In genomic region chr6:30894935-30895334, GRCh38 we compare ENCODE assay signal across 32 cellular contexts. TPM values are rescaled to one million over a fixed set of nuclear protein-coding genes. Genes with fewer than 3 reads are reported as not detected.
"Had no signal": no experiment of that assay in that cellular context is flagged by ENCODE, and none has a peak within 500 bp of the region (broad histone marks: within the 10 kb centered on the region; RNA-seq: fewer than 3 reads in every experiment).

No MANE protein-coding gene starts in this region.

- H3K27ac ChIP-seq: body of pancreas, coronary artery, gastroesophageal sphincter, pancreas, psoas muscle, thoracic aorta had no signal

- H3K9me3 Mint-ChIP-seq: activated CD4-positive, alpha-beta T cell treated with anti-CD3 and anti-CD28 coated beads, Interleukin-2, amount 10 ng/mL, durations not matched to agents 7 days and 5 days; activated CD8-positive, alpha-beta T cell treated with anti-CD3 and anti-CD28 coated beads for 36 hours; activated naive CD4-positive, alpha-beta T cell treated with anti-CD3 and anti-CD28 coated beads, Interleukin-2, amount 50 U/mL, for 24 hours; activated T-cell treated with anti-CD3 and anti-CD28 coated beads, Interleukin-2, amount 50 U/mL, for 4 hours; activated T-helper 17 cell treated with anti-CD3 and anti-CD28 coated beads, Interleukin-2, amount 50 U/mL, for 72 hours; effector memory CD8-positive, alpha-beta T cell; nephron; T-helper 1 cell treated with Interleukin-12 subunit alpha and Interleukin-12 subunit beta and Interleukin-4 antibody, amounts not matched to agents 30 μg/mL and 1 μg/mL, for 36 hours had no signal

- H3K27ac Mint-ChIP-seq: activated CD4-positive, alpha-beta T cell treated with anti-CD3 and anti-CD28 coated beads, Interleukin-2, amount 10 ng/mL, durations not matched to agents 7 days and 5 days; activated CD8-positive, alpha-beta T cell treated with anti-CD3 and anti-CD28 coated beads for 36 hours; activated naive CD4-positive, alpha-beta T cell treated with anti-CD3 and anti-CD28 coated beads, Interleukin-2, amount 50 U/mL, for 24 hours; activated T-helper 17 cell treated with anti-CD3 and anti-CD28 coated beads, Interleukin-2, amount 50 U/mL, for 72 hours; T-helper 1 cell treated with Interleukin-12 subunit alpha and Interleukin-12 subunit beta and Interleukin-4 antibody, amounts not matched to agents 30 μg/mL and 1 μg/mL, for 36 hours had no signal

- H3K9me3 ChIP-seq: body of pancreas, gastroesophageal sphincter, pancreas, psoas muscle, thoracic aorta had no signal

- ATAC-seq: activated CD8-positive, alpha-beta T cell treated with anti-CD3 and anti-CD28 coated beads for 36 hours; activated T-cell treated with anti-CD3 and anti-CD28 coated beads, Interleukin-2, amount 50 U/mL, for 4 hours; activated T-helper 17 cell treated with anti-CD3 and anti-CD28 coated beads, Interleukin-2, amount 50 U/mL, for 72 hours; body of pancreas; effector memory CD8-positive, alpha-beta T cell; gastroesophageal sphincter; left colon; pancreas; psoas muscle had no signal

- H3K4me1 Mint-ChIP-seq: activated CD4-positive, alpha-beta T cell treated with anti-CD3 and anti-CD28 coated beads, Interleukin-2, amount 10 ng/mL, durations not matched to agents 7 days and 5 days; activated naive CD4-positive, alpha-beta T cell treated with anti-CD3 and anti-CD28 coated beads, Interleukin-2, amount 50 U/mL, for 24 hours; activated T-helper 17 cell treated with anti-CD3 and anti-CD28 coated beads, Interleukin-2, amount 50 U/mL, for 72 hours had no signal

- H3K27me3 Mint-ChIP-seq: activated CD4-positive, alpha-beta T cell treated with anti-CD3 and anti-CD28 coated beads, Interleukin-2, amount 10 ng/mL, durations not matched to agents 7 days and 5 days; activated CD8-positive, alpha-beta T cell treated with anti-CD3 and anti-CD28 coated beads for 36 hours; activated naive CD4-positive, alpha-beta T cell treated with anti-CD3 and anti-CD28 coated beads, Interleukin-2, amount 50 U/mL, for 24 hours; activated T-helper 17 cell treated with anti-CD3 and anti-CD28 coated beads, Interleukin-2, amount 50 U/mL, for 72 hours; effector memory CD8-positive, alpha-beta T cell had no signal

- DNase-seq: activated CD4-positive, alpha-beta T cell treated with anti-CD3 and anti-CD28 coated beads, Interleukin-2, amount 10 ng/mL, durations not matched to agents 7 days and 5 days; activated CD4-positive, CD25-positive, alpha-beta regulatory T cell treated with anti-CD3 and anti-CD28 coated beads, Interleukin-2, amount 50 U/mL, for 72 hours; activated CD8-positive, alpha-beta T cell treated with anti-CD3 and anti-CD28 coated beads for 36 hours; activated T-cell treated with anti-CD3 and anti-CD28 coated beads, Interleukin-2, amount 50 U/mL, for 4 hours; body of pancreas; effector memory CD8-positive, alpha-beta T cell; hippocampal formation; left colon; mammary epithelial cell; pancreas; psoas muscle; stimulated activated CD4-positive, alpha-beta T cell treated with anti-CD3 and anti-CD28 coated beads, Interleukin-1b, Interleukin-23, amount 100 ng/mL, for 48 hours; stimulated activated CD4-positive, alpha-beta T cell treated with anti-CD3 and anti-CD28 coated beads, Interleukin-4, amount 100 ng/mL, for 4 hours; stimulated activated naive CD4-positive, alpha-beta T cell; SW 1271; T1000; trophoblast cell had no signal

- H3K4me3 Mint-ChIP-seq: activated CD4-positive, alpha-beta T cell treated with anti-CD3 and anti-CD28 coated beads, Interleukin-2, amount 10 ng/mL, durations not matched to agents 7 days and 5 days; activated CD8-positive, alpha-beta T cell treated with anti-CD3 and anti-CD28 coated beads for 36 hours; activated naive CD4-positive, alpha-beta T cell treated with anti-CD3 and anti-CD28 coated beads, Interleukin-2, amount 50 U/mL, for 24 hours; activated T-cell treated with anti-CD3 and anti-CD28 coated beads, Interleukin-2, amount 50 U/mL, for 4 hours; activated T-helper 17 cell treated with anti-CD3 and anti-CD28 coated beads, Interleukin-2, amount 50 U/mL, for 72 hours; effector memory CD8-positive, alpha-beta T cell; nephron; T-helper 1 cell treated with Interleukin-12 subunit alpha and Interleukin-12 subunit beta and Interleukin-4 antibody, amounts not matched to agents 30 μg/mL and 1 μg/mL, for 36 hours had no signal

RNA-seq across cellular contexts. Expression of gene SFTA2, which starts 37.0 kb away (rescaled TPM):
- total RNA-seq: activated CD4-positive, alpha-beta T cell treated with anti-CD3 and anti-CD28 coated beads, Interleukin-2, amount 10 ng/mL, durations not matched to agents 7 days and 5 days; activated CD8-positive, alpha-beta T cell treated with anti-CD3 and anti-CD28 coated beads for 36 hours; activated T-helper 17 cell treated with anti-CD3 and anti-CD28 coated beads, Interleukin-2, amount 50 U/mL, for 72 hours; aorta; cardiac septum; cerebellum; endothelial cell of umbilical vein; fibroblast of lung; fibroblast of villous mesenchyme; gastroesophageal sphincter; left colon; liver; mammary epithelial cell; psoas muscle; smooth muscle cell; thoracic aorta had no signal

RNA-seq across cellular contexts. Expression of gene MUCL3, which starts 45.8 kb away (rescaled TPM):
- total RNA-seq: activated CD4-positive, alpha-beta T cell treated with anti-CD3 and anti-CD28 coated beads, Interleukin-2, amount 10 ng/mL, durations not matched to agents 7 days and 5 days; activated CD8-positive, alpha-beta T cell treated with anti-CD3 and anti-CD28 coated beads for 36 hours; activated T-helper 17 cell treated with anti-CD3 and anti-CD28 coated beads, Interleukin-2, amount 50 U/mL, for 72 hours; aorta; cardiac septum; cerebellum; endothelial cell of umbilical vein; fibroblast of lung; fibroblast of villous mesenchyme; left colon; mammary epithelial cell; psoas muscle had no signal
